In the genomic region with DNA sequence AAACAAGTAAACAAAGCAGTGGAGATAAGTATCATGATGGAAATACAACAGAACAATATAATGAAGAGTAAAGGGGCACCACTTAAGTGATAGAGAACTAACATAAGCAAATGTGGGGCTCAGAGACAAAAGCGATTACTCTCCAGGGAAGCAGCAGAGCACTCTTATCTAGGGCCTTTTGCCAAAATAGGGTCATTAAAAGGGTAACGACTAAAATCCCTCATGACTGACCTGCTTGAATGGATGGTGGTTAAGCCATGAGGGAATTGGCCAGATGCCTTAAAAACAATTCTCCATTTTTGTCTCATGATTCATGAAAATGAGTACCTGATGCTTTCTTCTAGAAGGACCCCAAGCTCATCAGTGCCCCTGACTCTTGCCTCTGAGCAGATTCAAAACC, we compare ENCODE assay signal across 1 cellular context.
TF ChIP-seq lines count a peak whose summit lies in the region.

No MANE protein-coding gene starts in this region.

TF ChIP-seq in K562, 482 proteins besides CTCF, POLR2A, EP300 and RAD21 (continued from another document):
- TF ChIP-seq ZFP36 (IDR thresholded peaks at IDR 0.05; ENCODE audit: low read depth, low read length, partially characterized antibody) (peak; percentile 44), ZNF165 (CRISPR knock-in tag; IDR thresholded peaks at IDR 0.05; ENCODE audit: borderline replicate concordance) (no peak), NCOR1 (IDR thresholded peaks at IDR 0.05) (0 out of 2 replicates have a peak, but pooled peaks have one; percentile 7), PHF21A (IDR thresholded peaks at IDR 0.05; ENCODE audit: borderline replicate concordance, low read depth) (no peak)
